In the genomic region with DNA sequence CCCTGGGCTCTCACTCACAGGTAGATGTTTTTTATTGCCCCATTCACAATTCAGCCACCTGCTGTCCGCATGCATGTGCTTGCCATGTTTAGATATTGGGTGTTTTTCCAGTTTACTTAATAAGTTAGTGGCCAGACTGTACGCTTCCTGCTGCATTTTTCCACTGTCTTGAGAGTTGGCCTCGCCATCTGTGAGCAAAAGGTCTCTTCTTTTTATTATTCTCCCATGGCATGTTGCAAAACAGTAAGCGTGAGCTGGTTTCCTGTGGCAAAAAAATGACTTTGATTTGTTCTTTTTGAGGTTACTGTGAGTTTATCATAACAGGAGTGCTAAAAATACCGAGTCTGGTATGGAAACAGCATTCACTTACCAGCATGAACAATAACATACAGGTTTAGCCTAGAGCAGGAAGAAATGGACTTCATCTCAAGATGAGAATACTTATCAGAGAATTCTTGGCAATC, we compare ENCODE assay signal across 8 cellular contexts. TPM values are rescaled to one million over a fixed set of nuclear protein-coding genes. Genes with fewer than 3 reads are reported as not detected.
DNase-seq lines count a peak whose midpoint lies in the region; ATAC-seq and TF ChIP-seq lines count a peak whose summit lies in the region.

No MANE protein-coding gene starts in this region.

- H3K27me3 ChIP-seq in heart right ventricle: no peaks in the 10 kb centered on the region

- H3K27ac Mint-ChIP-seq in IgD-negative memory B cell: peak overlapping the region in 2 of 3 donors; percentile 17 to 28
- H3K27ac Mint-ChIP-seq in stimulated activated naive B cell treated with anti-CD40 and anti-IgM and Interleukin-4, amounts not matched to agents 10 μg/mL and 1 μg/mL and 100 μg/mL, for 72 hours: peak overlapping the region; percentile 66

- H3K36me3 Mint-ChIP-seq in IgD-negative memory B cell: peaks cover 14% of the 10 kb centered on the region
- peaks cover 41 to 46% of the 10 kb centered on the region in 2 donors for H3K36me3 Mint-ChIP-seq in stimulated activated naive B cell treated with anti-CD40 and anti-IgM and Interleukin-4, amounts not matched to agents 10 μg/mL and 1 μg/mL and 100 μg/mL, for 72 hours

- H3K4me3 ChIP-seq in heart right ventricle: no peak overlapping the region

- H3K4me1 Mint-ChIP-seq in IgD-negative memory B cell: peaks cover 4 to 8% (median 6%) of the 10 kb centered on the region in 3 donors
- peaks cover 5 to 6% of the 10 kb centered on the region in 2 donors for H3K4me1 Mint-ChIP-seq in stimulated activated naive B cell treated with anti-CD40 and anti-IgM and Interleukin-4, amounts not matched to agents 10 μg/mL and 1 μg/mL and 100 μg/mL, for 72 hours

- H3K27me3 Mint-ChIP-seq in IgD-negative memory B cell: no peaks in the 10 kb centered on the region
- H3K27me3 Mint-ChIP-seq in stimulated activated naive B cell treated with anti-CD40 and anti-IgM and Interleukin-4, amounts not matched to agents 10 μg/mL and 1 μg/mL and 100 μg/mL, for 72 hours: no peaks in the 10 kb centered on the region

- 33 to 39% methylated on average over 5 of the region's 5 CpGs for WGBS in heart right ventricle, 2 donors

- POLR2A ChIA-PET in HEK293T (lab: Yijun Ruan, JAX): interaction anchor here (1.2 kb wide), 1 partner anchor 80 kb away, joined by 3 read pairs; no protein-coding TSS in a partner anchor

- TF ChIP-seq CTCF in heart right ventricle (IDR thresholded peaks at IDR 0.05): no peak

- DNase-seq in activated effector memory CD4-positive, alpha-beta T cell treated with anti-CD3 and anti-CD28 coated beads, Interleukin-2, amount 50 U/mL, for 16 hours: peak; percentile 77
- DNase-seq in heart right ventricle: peak in 1 of 2 donors; percentile 16
- no peak for DNase-seq in stimulated activated naive B cell treated with anti-CD40 and anti-IgM and Interleukin-4, amounts not matched to agents 10 μg/mL and 1 μg/mL and 100 μg/mL, for 72 hours
- DNase-seq in HEK293T (ENCODE audit: extremely low spot score): no peak
- DNase-seq in NCI-H2029 (lab: John Stamatoyannopoulos, UW): no peak

- CTCF ChIA-PET in HEK293T (lab: Yijun Ruan, JAX): no interaction called here

- peaks cover 13 to 35% (median 23%) of the 10 kb centered on the region in 9 donors for H3K4me1 ChIP-seq in heart right ventricle

- intact Hi-C loops in heart right ventricle (cut with DNase I): no loop called here

- ATAC-seq in heart right ventricle: peak; percentile 50 to 80 (median 64)
- no peak for ATAC-seq in stimulated activated naive B cell treated with anti-CD40 and anti-IgM and Interleukin-4, amounts not matched to agents 10 μg/mL and 1 μg/mL and 100 μg/mL, for 72 hours (replicated peaks)
- ATAC-seq in GM19395 (IDR thresholded peaks at IDR 0.05; ENCODE audit: unreplicated experiment): no peak
- ATAC-seq in HG02970 (IDR thresholded peaks at IDR 0.05; ENCODE audit: low FRiP score, unreplicated experiment): no peak

- peak overlapping the region in 9 of 10 donors; percentile 24 to 65 (median 60) for H3K27ac ChIP-seq in heart right ventricle

- no peaks in the 10 kb centered on the region for H3K9me3 Mint-ChIP-seq in IgD-negative memory B cell
- no peaks in the 10 kb centered on the region for H3K9me3 Mint-ChIP-seq in stimulated activated naive B cell treated with anti-CD40 and anti-IgM and Interleukin-4, amounts not matched to agents 10 μg/mL and 1 μg/mL and 100 μg/mL, for 72 hours

- peaks cover 0 to 77% (median 10%) of the 10 kb centered on the region in 9 donors for H3K36me3 ChIP-seq in heart right ventricle

- no peaks in the 10 kb centered on the region for H3K9me3 ChIP-seq in heart right ventricle

- no peak overlapping the region for H3K4me3 Mint-ChIP-seq in IgD-negative memory B cell
- no peak overlapping the region for H3K4me3 Mint-ChIP-seq in stimulated activated naive B cell treated with anti-CD40 and anti-IgM and Interleukin-4, amounts not matched to agents 10 μg/mL and 1 μg/mL and 100 μg/mL, for 72 hours

TF ChIP-seq in HEK293T, 16 proteins besides CTCF, POLR2A, EP300 and RAD21:
- no peak for TF ChIP-seq FOXK2 (IDR thresholded peaks at IDR 0.05)
- no peak for TF ChIP-seq FOXM1 (IDR thresholded peaks at IDR 0.05; ENCODE audit: borderline replicate concordance)
- no peak for TF ChIP-seq CTBP1 (IDR thresholded peaks at IDR 0.05; ENCODE audit: borderline replicate concordance)
- no peak for TF ChIP-seq LEF1 (IDR thresholded peaks at IDR 0.05; ENCODE audit: borderline replicate concordance)
- TF ChIP-seq ELF4 (IDR thresholded peaks at IDR 0.05): no peak
- no peak for TF ChIP-seq SUZ12 (IDR thresholded peaks at IDR 0.05)
- no peak for TF ChIP-seq ZNF384 (IDR thresholded peaks at IDR 0.05)
- no peak for TF ChIP-seq ARNT (IDR thresholded peaks at IDR 0.05)
- no peak for TF ChIP-seq BHLHE40 (IDR thresholded peaks at IDR 0.05; ENCODE audit: borderline replicate concordance)
- TF ChIP-seq, protein P1, sequence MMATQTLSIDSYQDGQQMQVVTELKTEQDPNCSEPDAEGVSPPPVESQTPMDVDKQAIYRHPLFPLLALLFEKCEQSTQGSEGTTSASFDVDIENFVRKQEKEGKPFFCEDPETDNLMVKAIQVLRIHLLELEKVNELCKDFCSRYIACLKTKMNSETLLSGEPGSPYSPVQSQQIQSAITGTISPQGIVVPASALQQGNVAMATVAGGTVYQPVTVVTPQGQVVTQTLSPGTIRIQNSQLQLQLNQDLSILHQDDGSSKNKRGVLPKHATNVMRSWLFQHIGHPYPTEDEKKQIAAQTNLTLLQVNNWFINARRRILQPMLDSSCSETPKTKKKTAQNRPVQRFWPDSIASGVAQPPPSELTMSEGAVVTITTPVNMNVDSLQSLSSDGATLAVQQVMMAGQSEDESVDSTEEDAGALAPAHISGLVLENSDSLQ (IDR thresholded peaks at IDR 0.05): no peak
- TF ChIP-seq NFRKB (IDR thresholded peaks at IDR 0.05): no peak

RNA-seq across cellular contexts. Expression of gene SAE1, which starts 46.0 kb away (rescaled TPM):
- 77.7 TPM for polyA plus RNA-seq in IgD-negative memory B cell
- 10 to 100 TPM; 32.5 to 53.3 (median 45.5) TPM for total RNA-seq in heart right ventricle
- polyA plus RNA-seq in heart right ventricle: 10 to 100 TPM; 11.9 to 60.2 TPM

RNA-seq across cellular contexts. Expression of gene BBC3, which starts 54.3 kb away (rescaled TPM):
- polyA plus RNA-seq in IgD-negative memory B cell (5.1 TPM), heart right ventricle (1 to 10 TPM; 4.1 to 6.0 TPM)
- 1 to 10 TPM; 2.4 to 5.5 (median 3.5) TPM for total RNA-seq in heart right ventricle

Comparison
In these comparisons a context has a peak if more than half of its experiments do, and no peak if none do; other contexts are left out.
1. ATAC-seq: peak in heart right ventricle (8 of 8); none in stimulated activated naive B cell treated with anti-CD40 and anti-IgM and Interleukin-4, amounts not matched to agents 10 μg/mL and 1 μg/mL and 100 μg/mL, for 72 hours (0 of 2), GM19395 (single experiment) and HG02970 (single experiment).